In the genomic region with DNA sequence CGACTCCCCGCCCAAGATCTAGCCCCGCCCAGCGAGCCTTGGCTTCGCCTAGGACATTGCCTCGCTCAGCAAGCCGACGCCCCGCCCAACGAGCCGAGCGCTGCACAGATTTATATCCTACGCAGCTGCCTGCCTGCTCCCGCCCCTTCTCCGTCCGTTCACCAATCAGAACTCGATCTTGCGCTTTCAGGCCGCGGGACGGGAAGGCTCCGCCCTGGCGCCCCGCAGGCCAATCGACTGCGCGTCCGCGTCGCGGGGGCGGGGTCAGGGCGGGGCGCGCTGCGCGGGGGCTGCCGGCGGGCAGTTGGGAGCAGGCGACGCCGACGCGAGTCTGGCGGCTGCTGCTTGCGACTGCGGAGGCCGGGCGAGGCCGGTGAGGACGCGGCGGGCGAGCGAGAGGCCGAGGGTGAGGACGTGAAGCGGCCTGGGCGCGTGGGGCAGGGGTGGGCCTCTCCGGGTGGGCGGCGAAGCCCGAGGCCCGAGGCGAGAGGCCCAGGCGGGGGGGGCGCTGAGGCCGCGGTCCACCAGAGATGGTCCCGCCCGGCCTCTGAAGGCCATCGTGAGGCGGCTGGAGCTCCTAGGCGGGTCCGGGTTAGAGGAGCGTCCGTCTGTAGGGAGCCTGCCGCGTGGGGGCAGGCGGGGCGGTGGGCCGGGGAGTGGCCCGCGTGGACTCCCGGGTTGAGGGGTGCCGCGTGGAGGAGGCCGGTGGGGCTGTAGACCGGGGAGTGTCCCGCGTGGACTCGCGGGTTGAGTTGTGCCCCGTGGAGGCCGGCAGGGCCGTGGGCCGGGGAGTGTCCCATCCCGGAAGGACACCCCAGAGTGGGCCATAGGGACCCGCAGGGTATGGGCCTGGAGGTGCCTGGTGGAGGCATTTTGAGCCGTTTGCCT, we compare ENCODE assay signal across 1 cellular context.
TF ChIP-seq lines count a peak whose summit lies in the region.

A gene with protein sequence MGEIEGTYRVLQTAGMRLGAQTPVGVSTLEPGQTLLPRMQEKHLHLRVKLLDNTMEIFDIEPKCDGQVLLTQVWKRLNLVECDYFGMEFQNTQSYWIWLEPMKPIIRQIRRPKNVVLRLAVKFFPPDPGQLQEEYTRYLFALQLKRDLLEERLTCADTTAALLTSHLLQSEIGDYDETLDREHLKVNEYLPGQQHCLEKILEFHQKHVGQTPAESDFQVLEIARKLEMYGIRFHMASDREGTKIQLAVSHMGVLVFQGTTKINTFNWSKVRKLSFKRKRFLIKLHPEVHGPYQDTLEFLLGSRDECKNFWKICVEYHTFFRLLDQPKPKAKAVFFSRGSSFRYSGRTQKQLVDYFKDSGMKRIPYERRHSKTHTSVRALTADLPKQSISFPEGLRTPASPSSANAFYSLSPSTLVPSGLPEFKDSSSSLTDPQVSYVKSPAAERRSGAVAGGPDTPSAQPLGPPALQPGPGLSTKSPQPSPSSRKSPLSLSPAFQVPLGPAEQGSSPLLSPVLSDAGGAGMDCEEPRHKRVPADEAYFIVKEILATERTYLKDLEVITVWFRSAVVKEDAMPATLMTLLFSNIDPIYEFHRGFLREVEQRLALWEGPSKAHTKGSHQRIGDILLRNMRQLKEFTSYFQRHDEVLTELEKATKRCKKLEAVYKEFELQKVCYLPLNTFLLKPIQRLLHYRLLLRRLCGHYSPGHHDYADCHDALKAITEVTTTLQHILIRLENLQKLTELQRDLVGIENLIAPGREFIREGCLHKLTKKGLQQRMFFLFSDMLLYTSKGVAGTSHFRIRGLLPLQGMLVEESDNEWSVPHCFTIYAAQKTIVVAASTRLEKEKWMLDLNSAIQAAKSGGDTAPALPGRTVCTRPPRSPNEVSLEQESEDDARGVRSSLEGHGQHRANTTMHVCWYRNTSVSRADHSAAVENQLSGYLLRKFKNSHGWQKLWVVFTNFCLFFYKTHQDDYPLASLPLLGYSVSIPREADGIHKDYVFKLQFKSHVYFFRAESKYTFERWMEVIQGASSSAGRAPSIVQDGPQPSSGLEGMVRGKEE (plus strand): TSS at position 303 of the 888 bp plus-strand sequence. CDS start 16,823 bp downstream, outside the sequence.

TF ChIP-seq in HepG2, 621 proteins besides CTCF, POLR2A, EP300 and RAD21 (continued from another document and continues in another):
- TF ChIP-seq FUBP1 (CRISPR knock-in tag; IDR thresholded peaks at IDR 0.05; ENCODE audit: borderline replicate concordance) (no peak), ZFY (CRISPR knock-in tag; IDR thresholded peaks at IDR 0.05) (peak; percentile 97), YEATS2 (CRISPR knock-in tag; IDR thresholded peaks at IDR 0.05; ENCODE audit: borderline replicate concordance) (0 out of 2 replicates have a peak, but pooled peaks have one; percentile 21), ZSCAN21 (CRISPR knock-in tag; IDR thresholded peaks at IDR 0.05; ENCODE audit: borderline replicate concordance) (peak; percentile 75; the same call in 1 of the 2 replicates), ZNF704 (CRISPR knock-in tag; IDR thresholded peaks at IDR 0.05; ENCODE audit: borderline replicate concordance) (peak; percentile 60; the same call in 1 of the 2 replicates), RELA (CRISPR knock-in tag; IDR thresholded peaks at IDR 0.05) (peak; percentile 63; the same call in 1 of the 2 replicates), ZFP37 (CRISPR knock-in tag; IDR thresholded peaks at IDR 0.05; ENCODE audit: borderline replicate concordance) (no peak), HBP1 (CRISPR knock-in tag; IDR thresholded peaks at IDR 0.05; ENCODE audit: low read depth) (0 out of 2 replicates have a peak, but pooled peaks have one; percentile 34), ZNF367 (CRISPR knock-in tag; IDR thresholded peaks at IDR 0.05; ENCODE audit: borderline replicate concordance) (peak; percentile 20; the same call in 1 of the 2 replicates), ZNF629 (CRISPR knock-in tag; conservative IDR thresholded peaks at IDR 0.05) (no peak)
- TF ChIP-seq, protein P1, sequence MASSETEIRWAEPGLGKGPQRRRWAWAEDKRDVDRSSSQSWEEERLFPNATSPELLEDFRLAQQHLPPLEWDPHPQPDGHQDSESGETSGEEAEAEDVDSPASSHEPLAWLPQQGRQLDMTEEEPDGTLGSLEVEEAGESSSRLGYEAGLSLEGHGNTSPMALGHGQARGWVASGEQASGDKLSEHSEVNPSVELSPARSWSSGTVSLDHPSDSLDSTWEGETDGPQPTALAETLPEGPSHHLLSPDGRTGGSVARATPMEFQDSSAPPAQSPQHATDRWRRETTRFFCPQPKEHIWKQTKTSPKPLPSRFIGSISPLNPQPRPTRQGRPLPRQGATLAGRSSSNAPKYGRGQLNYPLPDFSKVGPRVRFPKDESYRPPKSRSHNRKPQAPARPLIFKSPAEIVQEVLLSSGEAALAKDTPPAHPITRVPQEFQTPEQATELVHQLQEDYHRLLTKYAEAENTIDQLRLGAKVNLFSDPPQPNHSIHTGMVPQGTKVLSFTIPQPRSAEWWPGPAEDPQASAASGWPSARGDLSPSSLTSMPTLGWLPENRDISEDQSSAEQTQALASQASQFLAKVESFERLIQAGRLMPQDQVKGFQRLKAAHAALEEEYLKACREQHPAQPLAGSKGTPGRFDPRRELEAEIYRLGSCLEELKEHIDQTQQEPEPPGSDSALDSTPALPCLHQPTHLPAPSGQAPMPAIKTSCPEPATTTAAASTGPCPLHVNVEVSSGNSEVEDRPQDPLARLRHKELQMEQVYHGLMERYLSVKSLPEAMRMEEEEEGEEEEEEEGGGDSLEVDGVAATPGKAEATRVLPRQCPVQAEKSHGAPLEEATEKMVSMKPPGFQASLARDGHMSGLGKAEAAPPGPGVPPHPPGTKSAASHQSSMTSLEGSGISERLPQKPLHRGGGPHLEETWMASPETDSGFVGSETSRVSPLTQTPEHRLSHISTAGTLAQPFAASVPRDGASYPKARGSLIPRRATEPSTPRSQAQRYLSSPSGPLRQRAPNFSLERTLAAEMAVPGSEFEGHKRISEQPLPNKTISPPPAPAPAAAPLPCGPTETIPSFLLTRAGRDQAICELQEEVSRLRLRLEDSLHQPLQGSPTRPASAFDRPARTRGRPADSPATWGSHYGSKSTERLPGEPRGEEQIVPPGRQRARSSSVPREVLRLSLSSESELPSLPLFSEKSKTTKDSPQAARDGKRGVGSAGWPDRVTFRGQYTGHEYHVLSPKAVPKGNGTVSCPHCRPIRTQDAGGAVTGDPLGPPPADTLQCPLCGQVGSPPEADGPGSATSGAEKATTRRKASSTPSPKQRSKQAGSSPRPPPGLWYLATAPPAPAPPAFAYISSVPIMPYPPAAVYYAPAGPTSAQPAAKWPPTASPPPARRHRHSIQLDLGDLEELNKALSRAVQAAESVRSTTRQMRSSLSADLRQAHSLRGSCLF (CRISPR knock-in tag; IDR thresholded peaks at IDR 0.05; ENCODE audit: borderline replicate concordance) = no peak
- TF ChIP-seq, protein P2, sequence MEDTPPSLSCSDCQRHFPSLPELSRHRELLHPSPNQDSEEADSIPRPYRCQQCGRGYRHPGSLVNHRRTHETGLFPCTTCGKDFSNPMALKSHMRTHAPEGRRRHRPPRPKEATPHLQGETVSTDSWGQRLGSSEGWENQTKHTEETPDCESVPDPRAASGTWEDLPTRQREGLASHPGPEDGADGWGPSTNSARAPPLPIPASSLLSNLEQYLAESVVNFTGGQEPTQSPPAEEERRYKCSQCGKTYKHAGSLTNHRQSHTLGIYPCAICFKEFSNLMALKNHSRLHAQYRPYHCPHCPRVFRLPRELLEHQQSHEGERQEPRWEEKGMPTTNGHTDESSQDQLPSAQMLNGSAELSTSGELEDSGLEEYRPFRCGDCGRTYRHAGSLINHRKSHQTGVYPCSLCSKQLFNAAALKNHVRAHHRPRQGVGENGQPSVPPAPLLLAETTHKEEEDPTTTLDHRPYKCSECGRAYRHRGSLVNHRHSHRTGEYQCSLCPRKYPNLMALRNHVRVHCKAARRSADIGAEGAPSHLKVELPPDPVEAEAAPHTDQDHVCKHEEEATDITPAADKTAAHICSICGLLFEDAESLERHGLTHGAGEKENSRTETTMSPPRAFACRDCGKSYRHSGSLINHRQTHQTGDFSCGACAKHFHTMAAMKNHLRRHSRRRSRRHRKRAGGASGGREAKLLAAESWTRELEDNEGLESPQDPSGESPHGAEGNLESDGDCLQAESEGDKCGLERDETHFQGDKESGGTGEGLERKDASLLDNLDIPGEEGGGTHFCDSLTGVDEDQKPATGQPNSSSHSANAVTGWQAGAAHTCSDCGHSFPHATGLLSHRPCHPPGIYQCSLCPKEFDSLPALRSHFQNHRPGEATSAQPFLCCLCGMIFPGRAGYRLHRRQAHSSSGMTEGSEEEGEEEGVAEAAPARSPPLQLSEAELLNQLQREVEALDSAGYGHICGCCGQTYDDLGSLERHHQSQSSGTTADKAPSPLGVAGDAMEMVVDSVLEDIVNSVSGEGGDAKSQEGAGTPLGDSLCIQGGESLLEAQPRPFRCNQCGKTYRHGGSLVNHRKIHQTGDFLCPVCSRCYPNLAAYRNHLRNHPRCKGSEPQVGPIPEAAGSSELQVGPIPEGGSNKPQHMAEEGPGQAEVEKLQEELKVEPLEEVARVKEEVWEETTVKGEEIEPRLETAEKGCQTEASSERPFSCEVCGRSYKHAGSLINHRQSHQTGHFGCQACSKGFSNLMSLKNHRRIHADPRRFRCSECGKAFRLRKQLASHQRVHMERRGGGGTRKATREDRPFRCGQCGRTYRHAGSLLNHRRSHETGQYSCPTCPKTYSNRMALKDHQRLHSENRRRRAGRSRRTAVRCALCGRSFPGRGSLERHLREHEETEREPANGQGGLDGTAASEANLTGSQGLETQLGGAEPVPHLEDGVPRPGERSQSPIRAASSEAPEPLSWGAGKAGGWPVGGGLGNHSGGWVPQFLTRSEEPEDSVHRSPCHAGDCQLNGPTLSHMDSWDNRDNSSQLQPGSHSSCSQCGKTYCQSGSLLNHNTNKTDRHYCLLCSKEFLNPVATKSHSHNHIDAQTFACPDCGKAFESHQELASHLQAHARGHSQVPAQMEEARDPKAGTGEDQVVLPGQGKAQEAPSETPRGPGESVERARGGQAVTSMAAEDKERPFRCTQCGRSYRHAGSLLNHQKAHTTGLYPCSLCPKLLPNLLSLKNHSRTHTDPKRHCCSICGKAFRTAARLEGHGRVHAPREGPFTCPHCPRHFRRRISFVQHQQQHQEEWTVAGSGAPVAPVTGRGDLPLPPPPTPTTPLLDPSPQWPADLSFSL (CRISPR knock-in tag; IDR thresholded peaks at IDR 0.05) = no peak
